ENCODE assay signal across 17 cellular contexts in genomic region chr11:10925149-10925926, GRCh38.
DNase-seq lines count a peak whose midpoint lies in the region; ATAC-seq, FAIRE-seq and TF ChIP-seq lines count a peak whose summit lies in the region.
"Had no signal": no experiment of that assay in that cellular context is flagged by ENCODE, and none has a peak within 500 bp of the region (broad histone marks: within the 10 kb centered on the region; RNA-seq: fewer than 3 reads in every experiment).

No MANE protein-coding gene starts in this region.

- H3K27ac ChIP-seq in right cardiac atrium (ENCODE audit: low read length) (peak overlapping the region; percentile 22), left ventricle myocardium inferior (replicated peaks) (no peak overlapping the region), PC-3 (ENCODE audit: low read length) (peak overlapping the region; percentile 92), keratinocyte (ENCODE audit: control insufficient read depth, insufficient read depth, low read length) (no peak overlapping the region), subcutaneous abdominal adipose tissue (ENCODE audit: low read depth, low read length) (peak overlapping the region; percentile 58), osteoblast (ENCODE audit: low read depth, low read length) (no peak overlapping the region)
- H3K27ac ChIP-seq: colonic mucosa, skin epidermis had no signal

- CTCF ChIA-PET in PC-3 (lab: Charles Lee), result interaction anchor here (0.7 to 1.0 kb wide), 2 partner anchors 19 to 133 kb away, joined by 4 read pairs; no protein-coding TSS in a partner anchor

- intact Hi-C loops in right cardiac atrium (cut with DNase I), result no loop called here
- intact Hi-C loops in left ventricle myocardium inferior (cut with micrococcal nuclease), result no loop called here
- intact Hi-C loops in PC-3 (cut with micrococcal nuclease), result no loop called here
- intact Hi-C loops in posterior vena cava (cut with DNase I), result loop anchor here (10.0 kb wide), 1 partner anchor 61 kb away; no protein-coding TSS in a partner anchor

- TF ChIP-seq CTCF in left ventricle myocardium inferior (IDR thresholded peaks at IDR 0.05; ENCODE audit: borderline replicate concordance) (no peak), PC-3 (conservative IDR thresholded peaks at IDR 0.05; ENCODE audit: low read depth, low read length) (no peak), keratinocyte (optimal IDR thresholded peaks at IDR 0.05 in 1 of 3, IDR thresholded peaks at IDR 0.05 in 1 of 3, conservative IDR thresholded peaks at IDR 0.05 in 1 of 3; ENCODE audit: extremely low read depth in 1 of 3, insufficient read depth in 2 of 3, low read length in 3 of 3) (no peak), osteoblast (IDR thresholded peaks at IDR 0.05; ENCODE audit: extremely low read depth, low read depth, low read length) (no peak)

- BruUV-seq in PC-3 (replicated peaks; lab: Mats Ljungman, UMichigan), result no TSS peak

- DNase-seq in right cardiac atrium (no peak), left ventricle myocardium inferior (no peak), PC-3 (peak; percentile 82), keratinocyte (ENCODE audit: low read depth, low spot score) (no peak), SIG-M5 (lab: John Stamatoyannopoulos, UW) (no peak), osteoblast (ENCODE audit: insufficient read length, low spot score, missing footprints) (no peak), posterior vena cava (ENCODE audit: low spot score) (no peak)
- DNase-seq: activated CD8-positive, alpha-beta T cell treated with anti-CD3 and anti-CD28 coated beads for 36 hours; amygdala; colonic mucosa; erythroblast; left ventricle myocardium superior; NCI-H1930 had no signal

- H3K9me3 ChIP-seq in right cardiac atrium (ENCODE audit: control insufficient read depth, low read length), result no peaks in the 10 kb centered on the region
- no peaks in the 10 kb centered on the region for H3K9me3 ChIP-seq in left ventricle myocardium inferior (replicated peaks)
- H3K9me3 ChIP-seq in PC-3 (ENCODE audit: low read length), result no peaks in the 10 kb centered on the region
- H3K9me3 ChIP-seq in keratinocyte (ENCODE audit: control insufficient read depth, low read depth, low read length), result no peaks in the 10 kb centered on the region
- no peaks in the 10 kb centered on the region for H3K9me3 ChIP-seq in subcutaneous abdominal adipose tissue (ENCODE audit: control insufficient read depth in 5 of 5, low read length in 5 of 5)
- H3K9me3 ChIP-seq in osteoblast (ENCODE audit: low read depth, low read length), result no peaks in the 10 kb centered on the region
- H3K9me3 ChIP-seq: colonic mucosa had no signal

- no peaks in the 10 kb centered on the region for H3K27me3 ChIP-seq in right cardiac atrium (ENCODE audit: control insufficient read depth, insufficient read depth)
- H3K27me3 ChIP-seq in left ventricle myocardium inferior (ENCODE audit: low read depth), result no peaks in the 10 kb centered on the region
- no peaks in the 10 kb centered on the region for H3K27me3 ChIP-seq in PC-3 (ENCODE audit: low read length)
- H3K27me3 ChIP-seq in keratinocyte (ENCODE audit: control insufficient read depth, extremely low read depth, insufficient read depth, low read length), result no peaks in the 10 kb centered on the region
- no peaks in the 10 kb centered on the region for H3K27me3 ChIP-seq in subcutaneous abdominal adipose tissue (ENCODE audit: control insufficient read depth in 5 of 5, insufficient read depth in 4 of 5, low read length in 5 of 5)
- no peaks in the 10 kb centered on the region for H3K27me3 ChIP-seq in osteoblast (ENCODE audit: insufficient read depth, low read length)
- H3K27me3 ChIP-seq: colonic mucosa had no signal

- no peaks in the 10 kb centered on the region for H3K36me3 ChIP-seq in left ventricle myocardium inferior
- no peaks in the 10 kb centered on the region for H3K36me3 ChIP-seq in PC-3 (ENCODE audit: low read depth, low read length)
- H3K36me3 ChIP-seq in keratinocyte (ENCODE audit: control insufficient read depth in 2 of 2, extremely low read depth in 1 of 2, insufficient read depth in 2 of 2, low read length in 2 of 2), result no peaks in the 10 kb centered on the region
- H3K36me3 ChIP-seq in subcutaneous abdominal adipose tissue (ENCODE audit: control insufficient read depth in 5 of 5, insufficient read depth in 5 of 5, low read length in 5 of 5), result no peaks in the 10 kb centered on the region
- no peaks in the 10 kb centered on the region for H3K36me3 ChIP-seq in osteoblast (ENCODE audit: insufficient read depth, low read length)
- H3K36me3 ChIP-seq: colonic mucosa had no signal

- 85% methylated on average over 6 of the region's 6 CpGs for WGBS in right cardiac atrium

- no peak overlapping the region for H3K4me3 ChIP-seq in right cardiac atrium (ENCODE audit: low read length)
- no peak overlapping the region for H3K4me3 ChIP-seq in left ventricle myocardium inferior
- no peak overlapping the region for H3K4me3 ChIP-seq in PC-3 (ENCODE audit: low read length)
- H3K4me3 ChIP-seq in keratinocyte (ENCODE audit: control insufficient read depth in 2 of 3, extremely low read depth in 1 of 3, insufficient read depth in 2 of 3, low read depth in 1 of 3, low read length in 3 of 3), result no peak overlapping the region
- no peak overlapping the region for H3K4me3 ChIP-seq in subcutaneous abdominal adipose tissue (ENCODE audit: low read depth in 1 of 5, low read length in 5 of 5)
- no peak overlapping the region for H3K4me3 ChIP-seq in osteoblast (ENCODE audit: insufficient read depth, low read length)
- H3K4me3 ChIP-seq: colonic mucosa, skin epidermis had no signal

- no peaks in the 10 kb centered on the region for H3K9me2 ChIP-seq in PC-3 (replicated peaks; ENCODE audit: low read length)

- ATAC-seq in right cardiac atrium, result no peak
- ATAC-seq in PC-3, result peak; percentile 28
- ATAC-seq: activated CD8-positive, alpha-beta T cell treated with anti-CD3 and anti-CD28 coated beads for 36 hours; left ventricle myocardium superior had no signal

- peaks cover 11% of the 10 kb centered on the region for H3F3A ChIP-seq in PC-3 (ENCODE audit: low read length, unreplicated experiment)

- peak overlapping the region; percentile 31 for H3K4me2 ChIP-seq in PC-3 (ENCODE audit: low read length)
- H3K4me2 ChIP-seq in keratinocyte (ENCODE audit: control insufficient read depth, extremely low read depth, insufficient read depth, low read depth, low read length), result peak overlapping the region; percentile 30
- no peak overlapping the region for H3K4me2 ChIP-seq in osteoblast (ENCODE audit: insufficient read depth, low read length)

- no peak for FAIRE-seq in keratinocyte (lab: Jason Lieb, UNC)
- FAIRE-seq: H54, TTC549 had no signal

- H3K9ac ChIP-seq in PC-3 (ENCODE audit: low read length), result peak overlapping the region; percentile 7; the same call in 1 of the 2 replicates
- no peak overlapping the region for H3K9ac ChIP-seq in keratinocyte (ENCODE audit: control insufficient read depth, extremely low read depth, insufficient read depth, low read length)
- H3K9ac ChIP-seq in subcutaneous abdominal adipose tissue (ENCODE audit: low read length in 5 of 5), result no peak overlapping the region

- H3K79me2 ChIP-seq in PC-3 (ENCODE audit: low read length) (peaks cover 8% of the 10 kb centered on the region), keratinocyte (ENCODE audit: control insufficient read depth, insufficient read depth, low read length) (no peaks in the 10 kb centered on the region), osteoblast (ENCODE audit: insufficient read depth, low read length) (no peaks in the 10 kb centered on the region)

- no peaks in the 10 kb centered on the region for H3K9me1 ChIP-seq in keratinocyte (ENCODE audit: control insufficient read depth, extremely low read depth, insufficient read depth, low read length)

- dilution Hi-C loops in keratinocyte (cut with MboI; ENCODE audit: extremely low pct_ligation_motif_present, low sequenced_read_pairs), result no loop called here

- POLR2A ChIA-PET in PC-3 (lab: Charles Lee; ENCODE audit: unreplicated experiment), result interaction anchor here (0.5 to 0.6 kb wide), 2 partner anchors 36 to 79 kb away, joined by 3 to 5 read pairs; no protein-coding TSS in a partner anchor

- H3K4me1 ChIP-seq in right cardiac atrium (ENCODE audit: control insufficient read depth, insufficient read depth, low read length), result no peaks in the 10 kb centered on the region
- H3K4me1 ChIP-seq in left ventricle myocardium inferior, result peaks cover 29% of the 10 kb centered on the region
- H3K4me1 ChIP-seq in PC-3 (ENCODE audit: insufficient read depth, low read length), result peaks cover 56% of the 10 kb centered on the region
- peaks cover 28% of the 10 kb centered on the region for H3K4me1 ChIP-seq in keratinocyte (ENCODE audit: control insufficient read depth, extremely low read depth, insufficient read depth, low read length)
- peaks cover 2 to 37% (median 29%) of the 10 kb centered on the region in 5 donors for H3K4me1 ChIP-seq in subcutaneous abdominal adipose tissue (ENCODE audit: control insufficient read depth in 5 of 5, insufficient read depth in 5 of 5, low read length in 5 of 5)
- peaks cover 18% of the 10 kb centered on the region for H3K4me1 ChIP-seq in osteoblast (ENCODE audit: insufficient read depth, low read length)
- H3K4me1 ChIP-seq: colonic mucosa had no signal

- H4K20me1 ChIP-seq in PC-3 (ENCODE audit: low read length) (no peaks in the 10 kb centered on the region), keratinocyte (ENCODE audit: control insufficient read depth, extremely low read depth, insufficient read depth, low read length) (no peaks in the 10 kb centered on the region), osteoblast (ENCODE audit: insufficient read depth, low read length) (no peaks in the 10 kb centered on the region)

- H2AFZ ChIP-seq in PC-3 (ENCODE audit: low read length), result no peak overlapping the region
- no peak overlapping the region for H2AFZ ChIP-seq in keratinocyte (ENCODE audit: control insufficient read depth, low read length)
- no peak overlapping the region for H2AFZ ChIP-seq in osteoblast (ENCODE audit: low read length)

Comparison
In these comparisons a context has a peak if more than half of its experiments do, and no peak if none do; other contexts are left out.
1. H3K27ac ChIP-seq: peak in right cardiac atrium (single experiment), PC-3 (single experiment) and subcutaneous abdominal adipose tissue (single experiment); none in left ventricle myocardium inferior (single experiment), keratinocyte (single experiment) and osteoblast (single experiment).
2. intact Hi-C loops: an anchor here in posterior vena cava (10.0 kb wide); none called in right cardiac atrium, left ventricle myocardium inferior and PC-3.